Comparison of ENCODE assay signal across 2 cellular contexts in the genomic region with DNA sequence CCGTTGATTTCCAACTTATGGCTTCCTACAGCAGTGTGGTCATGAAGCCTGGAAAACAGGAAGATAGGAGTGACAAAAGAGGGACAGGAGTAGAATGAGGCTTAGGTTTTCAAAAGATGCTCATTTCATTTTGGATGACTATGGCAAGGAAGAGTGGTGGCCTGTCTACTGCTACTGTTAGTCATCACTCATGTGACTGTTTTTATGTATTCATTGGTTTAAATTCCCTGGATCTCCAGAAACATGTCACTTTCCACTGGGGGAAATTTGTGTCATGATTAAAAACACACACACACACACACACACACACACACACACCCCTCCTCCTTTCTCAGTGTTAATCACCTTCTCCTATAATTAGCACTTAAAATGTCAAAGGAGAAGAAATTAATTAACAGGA.
TF ChIP-seq lines count a peak whose summit lies in the region.

No MANE protein-coding gene starts in this region.

TF ChIP-seq in SK-N-SH, 30 proteins besides CTCF, POLR2A, EP300 and RAD21 (continued from another document):
- TF ChIP-seq, protein P1, sequence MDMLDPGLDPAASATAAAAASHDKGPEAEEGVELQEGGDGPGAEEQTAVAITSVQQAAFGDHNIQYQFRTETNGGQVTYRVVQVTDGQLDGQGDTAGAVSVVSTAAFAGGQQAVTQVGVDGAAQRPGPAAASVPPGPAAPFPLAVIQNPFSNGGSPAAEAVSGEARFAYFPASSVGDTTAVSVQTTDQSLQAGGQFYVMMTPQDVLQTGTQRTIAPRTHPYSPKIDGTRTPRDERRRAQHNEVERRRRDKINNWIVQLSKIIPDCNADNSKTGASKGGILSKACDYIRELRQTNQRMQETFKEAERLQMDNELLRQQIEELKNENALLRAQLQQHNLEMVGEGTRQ (IDR thresholded peaks at IDR 0.05; ENCODE audit: borderline replicate concordance, low read depth, low read length): no peak
- TF ChIP-seq NRF1 (IDR thresholded peaks at IDR 0.05; ENCODE audit: low read depth, low read length) (no peak), CHD2 (IDR thresholded peaks at IDR 0.05; ENCODE audit: low read length, partially characterized antibody) (no peak), TAF1 (IDR thresholded peaks at IDR 0.05; ENCODE audit: borderline replicate concordance, low read depth, low read length) (no peak), GABPA (IDR thresholded peaks at IDR 0.05; ENCODE audit: low read depth) (no peak), GATA2 (CRISPR knock-in tag; IDR thresholded peaks at IDR 0.05) (no peak), FOXM1 (IDR thresholded peaks at IDR 0.05; ENCODE audit: low read depth) (no peak), FOXJ3 (CRISPR knock-in tag; IDR thresholded peaks at IDR 0.05) (no peak), SMC3 (IDR thresholded peaks at IDR 0.05; ENCODE audit: low read depth, low read length) (no peak), TEAD4 (IDR thresholded peaks at IDR 0.05; ENCODE audit: borderline replicate concordance, insufficient read depth) (no peak), RCOR1 (IDR thresholded peaks at IDR 0.05; ENCODE audit: low read length) (no peak)
- TF ChIP-seq, protein P2, sequence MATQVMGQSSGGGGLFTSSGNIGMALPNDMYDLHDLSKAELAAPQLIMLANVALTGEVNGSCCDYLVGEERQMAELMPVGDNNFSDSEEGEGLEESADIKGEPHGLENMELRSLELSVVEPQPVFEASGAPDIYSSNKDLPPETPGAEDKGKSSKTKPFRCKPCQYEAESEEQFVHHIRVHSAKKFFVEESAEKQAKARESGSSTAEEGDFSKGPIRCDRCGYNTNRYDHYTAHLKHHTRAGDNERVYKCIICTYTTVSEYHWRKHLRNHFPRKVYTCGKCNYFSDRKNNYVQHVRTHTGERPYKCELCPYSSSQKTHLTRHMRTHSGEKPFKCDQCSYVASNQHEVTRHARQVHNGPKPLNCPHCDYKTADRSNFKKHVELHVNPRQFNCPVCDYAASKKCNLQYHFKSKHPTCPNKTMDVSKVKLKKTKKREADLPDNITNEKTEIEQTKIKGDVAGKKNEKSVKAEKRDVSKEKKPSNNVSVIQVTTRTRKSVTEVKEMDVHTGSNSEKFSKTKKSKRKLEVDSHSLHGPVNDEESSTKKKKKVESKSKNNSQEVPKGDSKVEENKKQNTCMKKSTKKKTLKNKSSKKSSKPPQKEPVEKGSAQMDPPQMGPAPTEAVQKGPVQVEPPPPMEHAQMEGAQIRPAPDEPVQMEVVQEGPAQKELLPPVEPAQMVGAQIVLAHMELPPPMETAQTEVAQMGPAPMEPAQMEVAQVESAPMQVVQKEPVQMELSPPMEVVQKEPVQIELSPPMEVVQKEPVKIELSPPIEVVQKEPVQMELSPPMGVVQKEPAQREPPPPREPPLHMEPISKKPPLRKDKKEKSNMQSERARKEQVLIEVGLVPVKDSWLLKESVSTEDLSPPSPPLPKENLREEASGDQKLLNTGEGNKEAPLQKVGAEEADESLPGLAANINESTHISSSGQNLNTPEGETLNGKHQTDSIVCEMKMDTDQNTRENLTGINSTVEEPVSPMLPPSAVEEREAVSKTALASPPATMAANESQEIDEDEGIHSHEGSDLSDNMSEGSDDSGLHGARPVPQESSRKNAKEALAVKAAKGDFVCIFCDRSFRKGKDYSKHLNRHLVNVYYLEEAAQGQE (IDR thresholded peaks at IDR 0.05; ENCODE audit: low read depth, low read length): no peak
- TF ChIP-seq, protein P3, sequence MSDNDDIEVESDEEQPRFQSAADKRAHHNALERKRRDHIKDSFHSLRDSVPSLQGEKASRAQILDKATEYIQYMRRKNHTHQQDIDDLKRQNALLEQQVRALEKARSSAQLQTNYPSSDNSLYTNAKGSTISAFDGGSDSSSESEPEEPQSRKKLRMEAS (IDR thresholded peaks at IDR 0.05; ENCODE audit: low read depth): no peak
- TF ChIP-seq, protein P4, sequence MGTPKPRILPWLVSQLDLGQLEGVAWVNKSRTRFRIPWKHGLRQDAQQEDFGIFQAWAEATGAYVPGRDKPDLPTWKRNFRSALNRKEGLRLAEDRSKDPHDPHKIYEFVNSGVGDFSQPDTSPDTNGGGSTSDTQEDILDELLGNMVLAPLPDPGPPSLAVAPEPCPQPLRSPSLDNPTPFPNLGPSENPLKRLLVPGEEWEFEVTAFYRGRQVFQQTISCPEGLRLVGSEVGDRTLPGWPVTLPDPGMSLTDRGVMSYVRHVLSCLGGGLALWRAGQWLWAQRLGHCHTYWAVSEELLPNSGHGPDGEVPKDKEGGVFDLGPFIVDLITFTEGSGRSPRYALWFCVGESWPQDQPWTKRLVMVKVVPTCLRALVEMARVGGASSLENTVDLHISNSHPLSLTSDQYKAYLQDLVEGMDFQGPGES (IDR thresholded peaks at IDR 0.05; ENCODE audit: low read depth, low read length): no peak
- TF ChIP-seq, protein P5, sequence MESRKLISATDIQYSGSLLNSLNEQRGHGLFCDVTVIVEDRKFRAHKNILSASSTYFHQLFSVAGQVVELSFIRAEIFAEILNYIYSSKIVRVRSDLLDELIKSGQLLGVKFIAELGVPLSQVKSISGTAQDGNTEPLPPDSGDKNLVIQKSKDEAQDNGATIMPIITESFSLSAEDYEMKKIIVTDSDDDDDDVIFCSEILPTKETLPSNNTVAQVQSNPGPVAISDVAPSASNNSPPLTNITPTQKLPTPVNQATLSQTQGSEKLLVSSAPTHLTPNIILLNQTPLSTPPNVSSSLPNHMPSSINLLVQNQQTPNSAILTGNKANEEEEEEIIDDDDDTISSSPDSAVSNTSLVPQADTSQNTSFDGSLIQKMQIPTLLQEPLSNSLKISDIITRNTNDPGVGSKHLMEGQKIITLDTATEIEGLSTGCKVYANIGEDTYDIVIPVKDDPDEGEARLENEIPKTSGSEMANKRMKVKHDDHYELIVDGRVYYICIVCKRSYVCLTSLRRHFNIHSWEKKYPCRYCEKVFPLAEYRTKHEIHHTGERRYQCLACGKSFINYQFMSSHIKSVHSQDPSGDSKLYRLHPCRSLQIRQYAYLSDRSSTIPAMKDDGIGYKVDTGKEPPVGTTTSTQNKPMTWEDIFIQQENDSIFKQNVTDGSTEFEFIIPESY (IDR thresholded peaks at IDR 0.05; ENCODE audit: borderline replicate concordance, low read depth): no peak
TF ChIP-seq in SK-N-SH: peak in this region for 0.

TF ChIP-seq in SK-N-SH treated with all-trans-retinoic acid at 6 μM for 48 hours, 23 proteins besides CTCF, POLR2A, EP300 and RAD21:
- TF ChIP-seq, protein P6, sequence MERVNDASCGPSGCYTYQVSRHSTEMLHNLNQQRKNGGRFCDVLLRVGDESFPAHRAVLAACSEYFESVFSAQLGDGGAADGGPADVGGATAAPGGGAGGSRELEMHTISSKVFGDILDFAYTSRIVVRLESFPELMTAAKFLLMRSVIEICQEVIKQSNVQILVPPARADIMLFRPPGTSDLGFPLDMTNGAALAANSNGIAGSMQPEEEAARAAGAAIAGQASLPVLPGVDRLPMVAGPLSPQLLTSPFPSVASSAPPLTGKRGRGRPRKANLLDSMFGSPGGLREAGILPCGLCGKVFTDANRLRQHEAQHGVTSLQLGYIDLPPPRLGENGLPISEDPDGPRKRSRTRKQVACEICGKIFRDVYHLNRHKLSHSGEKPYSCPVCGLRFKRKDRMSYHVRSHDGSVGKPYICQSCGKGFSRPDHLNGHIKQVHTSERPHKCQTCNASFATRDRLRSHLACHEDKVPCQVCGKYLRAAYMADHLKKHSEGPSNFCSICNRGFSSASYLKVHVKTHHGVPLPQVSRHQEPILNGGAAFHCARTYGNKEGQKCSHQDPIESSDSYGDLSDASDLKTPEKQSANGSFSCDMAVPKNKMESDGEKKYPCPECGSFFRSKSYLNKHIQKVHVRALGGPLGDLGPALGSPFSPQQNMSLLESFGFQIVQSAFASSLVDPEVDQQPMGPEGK (CRISPR knock-in tag; IDR thresholded peaks at IDR 0.05; ENCODE audit: borderline replicate concordance): no peak
- TF ChIP-seq GLIS3 (CRISPR knock-in tag; IDR thresholded peaks at IDR 0.05) (no peak), ARNTL (CRISPR knock-in tag; IDR thresholded peaks at IDR 0.05; ENCODE audit: borderline replicate concordance, low read depth) (no peak), ISL1 (CRISPR knock-in tag; IDR thresholded peaks at IDR 0.05) (no peak), TCF4 (CRISPR knock-in tag; IDR thresholded peaks at IDR 0.05; ENCODE audit: borderline replicate concordance) (no peak), ZNF565 (CRISPR knock-in tag; conservative IDR thresholded peaks at IDR 0.05; ENCODE audit: low read depth) (no peak), TOX (CRISPR knock-in tag; IDR thresholded peaks at IDR 0.05; ENCODE audit: borderline replicate concordance) (no peak), OSR1 (CRISPR knock-in tag; IDR thresholded peaks at IDR 0.05) (no peak)
- TF ChIP-seq, protein P7, sequence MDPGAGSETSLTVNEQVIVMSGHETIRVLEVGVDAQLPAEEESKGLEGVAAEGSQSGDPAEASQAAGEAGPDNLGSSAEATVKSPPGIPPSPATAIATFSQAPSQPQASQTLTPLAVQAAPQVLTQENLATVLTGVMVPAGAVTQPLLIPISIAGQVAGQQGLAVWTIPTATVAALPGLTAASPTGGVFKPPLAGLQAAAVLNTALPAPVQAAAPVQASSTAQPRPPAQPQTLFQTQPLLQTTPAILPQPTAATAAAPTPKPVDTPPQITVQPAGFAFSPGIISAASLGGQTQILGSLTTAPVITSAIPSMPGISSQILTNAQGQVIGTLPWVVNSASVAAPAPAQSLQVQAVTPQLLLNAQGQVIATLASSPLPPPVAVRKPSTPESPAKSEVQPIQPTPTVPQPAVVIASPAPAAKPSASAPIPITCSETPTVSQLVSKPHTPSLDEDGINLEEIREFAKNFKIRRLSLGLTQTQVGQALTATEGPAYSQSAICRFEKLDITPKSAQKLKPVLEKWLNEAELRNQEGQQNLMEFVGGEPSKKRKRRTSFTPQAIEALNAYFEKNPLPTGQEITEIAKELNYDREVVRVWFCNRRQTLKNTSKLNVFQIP (CRISPR knock-in tag; IDR thresholded peaks at IDR 0.05; ENCODE audit: borderline replicate concordance, low read depth): no peak
- TF ChIP-seq, protein P8, sequence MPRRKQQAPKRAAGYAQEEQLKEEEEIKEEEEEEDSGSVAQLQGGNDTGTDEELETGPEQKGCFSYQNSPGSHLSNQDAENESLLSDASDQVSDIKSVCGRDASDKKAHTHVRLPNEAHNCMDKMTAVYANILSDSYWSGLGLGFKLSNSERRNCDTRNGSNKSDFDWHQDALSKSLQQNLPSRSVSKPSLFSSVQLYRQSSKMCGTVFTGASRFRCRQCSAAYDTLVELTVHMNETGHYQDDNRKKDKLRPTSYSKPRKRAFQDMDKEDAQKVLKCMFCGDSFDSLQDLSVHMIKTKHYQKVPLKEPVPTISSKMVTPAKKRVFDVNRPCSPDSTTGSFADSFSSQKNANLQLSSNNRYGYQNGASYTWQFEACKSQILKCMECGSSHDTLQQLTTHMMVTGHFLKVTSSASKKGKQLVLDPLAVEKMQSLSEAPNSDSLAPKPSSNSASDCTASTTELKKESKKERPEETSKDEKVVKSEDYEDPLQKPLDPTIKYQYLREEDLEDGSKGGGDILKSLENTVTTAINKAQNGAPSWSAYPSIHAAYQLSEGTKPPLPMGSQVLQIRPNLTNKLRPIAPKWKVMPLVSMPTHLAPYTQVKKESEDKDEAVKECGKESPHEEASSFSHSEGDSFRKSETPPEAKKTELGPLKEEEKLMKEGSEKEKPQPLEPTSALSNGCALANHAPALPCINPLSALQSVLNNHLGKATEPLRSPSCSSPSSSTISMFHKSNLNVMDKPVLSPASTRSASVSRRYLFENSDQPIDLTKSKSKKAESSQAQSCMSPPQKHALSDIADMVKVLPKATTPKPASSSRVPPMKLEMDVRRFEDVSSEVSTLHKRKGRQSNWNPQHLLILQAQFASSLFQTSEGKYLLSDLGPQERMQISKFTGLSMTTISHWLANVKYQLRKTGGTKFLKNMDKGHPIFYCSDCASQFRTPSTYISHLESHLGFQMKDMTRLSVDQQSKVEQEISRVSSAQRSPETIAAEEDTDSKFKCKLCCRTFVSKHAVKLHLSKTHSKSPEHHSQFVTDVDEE (CRISPR knock-in tag; IDR thresholded peaks at IDR 0.05): no peak
